ENCODE assay signal across 8 cellular contexts in the genomic region with DNA sequence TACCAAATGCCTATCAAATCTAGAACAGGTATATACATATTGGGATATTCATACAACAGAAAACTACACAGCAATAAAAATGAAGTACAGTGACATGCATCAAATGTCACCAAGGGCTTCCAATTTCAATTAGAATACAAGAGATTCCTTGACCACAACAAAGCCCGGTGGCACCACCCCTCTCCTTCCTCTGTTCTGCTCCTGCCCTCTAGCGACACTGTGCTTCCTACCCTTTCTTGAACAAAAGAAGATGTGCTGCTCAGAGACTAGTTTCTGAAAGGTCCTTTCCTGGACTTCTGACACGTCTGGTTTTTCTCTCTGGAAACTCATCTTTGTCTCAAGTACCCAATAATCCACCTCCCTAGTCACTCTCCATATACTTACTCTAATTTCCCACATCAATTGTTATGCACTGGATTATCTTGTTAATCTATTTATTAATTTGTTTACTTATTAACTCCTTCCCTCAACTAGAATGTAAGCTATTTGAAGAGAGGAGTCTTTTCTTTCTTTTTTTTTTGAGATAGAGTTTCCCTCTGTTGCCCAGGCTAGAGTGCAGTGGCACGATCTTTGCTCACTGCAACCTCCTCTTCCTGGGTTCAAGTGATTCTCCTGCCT.
DNase-seq lines count a peak whose midpoint lies in the region; ATAC-seq, FAIRE-seq and TF ChIP-seq lines count a peak whose summit lies in the region.

No MANE protein-coding gene starts in this region.

- CTCF ChIA-PET in GM12878 (lab: Yijun Ruan, JAX), result interaction anchor here (0.9 to 1.6 kb wide), 4 partner anchors 235 to 253 kb away, joined by 3 to 16 read pairs (median 6); no protein-coding TSS in a partner anchor

- BruUV-seq in GM12878 (replicated peaks; lab: Mats Ljungman, UMichigan), result no TSS peak

- no peak overlapping the region for H3K9ac ChIP-seq in GM12878 (ENCODE audit: control insufficient read depth, insufficient read depth, low read length)

- TF ChIP-seq CTCF in AG09319 (IDR thresholded peaks at IDR 0.05; ENCODE audit: low read depth, low read length) (peak; percentile 28), GM20000 (IDR thresholded peaks at IDR 0.05; ENCODE audit: extremely low read depth, missing control alignments) (peak; percentile 44), GM12878 (IDR thresholded peaks at IDR 0.05 in 2 of 3, conservative IDR thresholded peaks at IDR 0.05 in 1 of 3; ENCODE audit: control insufficient read depth in 2 of 3, extremely low read depth in 1 of 3, insufficient read depth in 1 of 3, low read depth in 3 of 3, low read length in 3 of 3) (peak; percentile 29 to 72 (median 69); a peak in 4 of 6 replicates), testis (IDR thresholded peaks at IDR 0.05) (peak in 1 of 3 experiments; percentile 15)

- H3K79me2 ChIP-seq in GM12878 (ENCODE audit: control insufficient read depth, insufficient read depth, low read length), result no peaks in the 10 kb centered on the region

- RAD21 ChIA-PET in GM12878 (lab: Charles Lee; ENCODE audit: unreplicated experiment), result interaction anchor here (0.7 to 1.2 kb wide), 4 partner anchors 234 to 255 kb away, joined by 3 to 8 read pairs (median 3); a partner anchor contains a TSS

- no peak for TF ChIP-seq EP300 in GM12878 (IDR thresholded peaks at IDR 0.05; ENCODE audit: borderline replicate concordance in 1 of 2, control insufficient read depth in 1 of 2, low read depth in 2 of 2, low read length in 2 of 2)

- H3K4me1 ChIP-seq in GM12878 (ENCODE audit: control insufficient read depth, insufficient read depth, low read length) (no peaks in the 10 kb centered on the region), testis (no peaks in the 10 kb centered on the region)

- peaks cover 12 to 28% of the 10 kb centered on the region in 2 donors for H3K27me3 Mint-ChIP-seq in effector memory CD8-positive, alpha-beta T cell

- H3K9me3 ChIP-seq in GM12878 (replicated peaks; ENCODE audit: control insufficient read depth, insufficient read depth, low read length) (no peaks in the 10 kb centered on the region), testis (no peaks in the 10 kb centered on the region)

- H3K27me3 ChIP-seq in GM12878 (replicated peaks in 1 of 2; ENCODE audit: control insufficient read depth in 2 of 2, insufficient read depth in 2 of 2, low read length in 1 of 2), result no peaks in the 10 kb centered on the region; a peak in 1 of 4 replicates
- no peaks in the 10 kb centered on the region for H3K27me3 ChIP-seq in testis

- no peak for TF ChIP-seq POLR2A in GM12878 (IDR thresholded peaks at IDR 0.05; ENCODE audit: low read depth, low read length)
- no peak for TF ChIP-seq POLR2A in testis (IDR thresholded peaks at IDR 0.05)
- TF ChIP-seq POLR2A in GM12891 (IDR thresholded peaks at IDR 0.05; ENCODE audit: low read depth, low read length), result no peak

- peak; percentile 86 for ATAC-seq in GM12878
- peak; percentile 96 for ATAC-seq in left colon
- ATAC-seq in effector memory CD8-positive, alpha-beta T cell (replicated peaks), result no peak

- H3K36me3 ChIP-seq in GM12878 (ENCODE audit: control insufficient read depth in 2 of 2, insufficient read depth in 2 of 2, low read length in 1 of 2) (no peaks in the 10 kb centered on the region), testis (ENCODE audit: low read depth, missing control alignments) (no peaks in the 10 kb centered on the region)

- DNase-seq in AG09319 (ENCODE audit: extremely low read depth, low read depth) (no peak), GM20000 (ENCODE audit: low spot score) (peak; percentile 48), NOMO-1 treated with DMSO at 0.1 percent for 48 hours (lab: John Stamatoyannopoulos, UW; ENCODE audit: unreplicated experiment) (peak; percentile 61), GM12878 (ENCODE audit: low read depth, low spot score) (peak; percentile 1), left colon (peak; percentile 38 to 70), testis (peak; percentile 87), GM12891 (ENCODE audit: insufficient read length, low spot score) (no peak)
- DNase-seq in effector memory CD8-positive, alpha-beta T cell, result no peak

- H4K20me1 ChIP-seq in GM12878 (ENCODE audit: control insufficient read depth, insufficient read depth), result no peaks in the 10 kb centered on the region

- H3K4me3 ChIP-seq in GM12878 (no peak overlapping the region), testis (no peak overlapping the region)

- H3K4me1 Mint-ChIP-seq in effector memory CD8-positive, alpha-beta T cell (ENCODE audit: low read depth in 2 of 2), result peaks cover 0 to 1% of the 10 kb centered on the region in 2 donors

- H3K4me3 Mint-ChIP-seq in effector memory CD8-positive, alpha-beta T cell, result no peak overlapping the region

- FAIRE-seq in GM12878 (lab: Jason Lieb, UNC) (no peak), GM12891 (lab: Jason Lieb, UNC) (no peak)

- intact Hi-C loops in GM12878 (cut with micrococcal nuclease; ENCODE audit: unreplicated experiment), result loop anchor here (1.0 to 5.0 kb wide), 2 partner anchors 237 to 252 kb away; no protein-coding TSS in a partner anchor
- intact Hi-C loops in left colon (cut with DNase I, micrococcal nuclease), result no loop called here
- intact Hi-C loops in testis (cut with DNase I; ENCODE audit: low total_unique reads), result no loop called here

- H2AFZ ChIP-seq in GM12878 (ENCODE audit: control insufficient read depth, low read depth, low read length), result no peak overlapping the region

- TF ChIP-seq RAD21 in GM12878 (IDR thresholded peaks at IDR 0.05; ENCODE audit: insufficient read depth, low read depth, low read length), result peak; percentile 35; the same call in 1 of the 2 replicates

- in situ Hi-C loops in GM12878 (cut with MboI), result no loop called here

- WGBS in GM12878 (ENCODE audit: insufficient coverage, insufficient replicate concordance, low lambda C conversion rate, missing lambda C conversion rate), result 24% methylated on average over 4 of the region's 4 CpGs
- 46 to 52% methylated on average over 4 of the region's 4 CpGs for WGBS in testis, 2 donors

- no peaks in the 10 kb centered on the region for H3K36me3 Mint-ChIP-seq in effector memory CD8-positive, alpha-beta T cell (ENCODE audit: insufficient read depth)

- H3K27ac Mint-ChIP-seq in effector memory CD8-positive, alpha-beta T cell, result no peak overlapping the region

- no peak overlapping the region for H3K27ac ChIP-seq in GM12878 (ENCODE audit: control insufficient read depth, insufficient read depth)
- no peak overlapping the region for H3K27ac ChIP-seq in testis

- no peaks in the 10 kb centered on the region for H3K9me3 Mint-ChIP-seq in effector memory CD8-positive, alpha-beta T cell

- SMC1A ChIA-PET in GM12878 (lab: Charles Lee; ENCODE audit: uncharacterized antibody, unreplicated experiment), result interaction anchor here (2.4 kb wide), 1 partner anchor 253 kb away, joined by 15 read pairs; no protein-coding TSS in a partner anchor

- POLR2A ChIA-PET in GM12878 (lab: Charles Lee), result no interaction called here

- H3K4me2 ChIP-seq in GM12878 (ENCODE audit: control insufficient read depth, insufficient read depth), result no peak overlapping the region

TF ChIP-seq in GM12878, 131 proteins besides CTCF, POLR2A, EP300 and RAD21 (continues in another document):
- TF ChIP-seq ETV6 (conservative IDR thresholded peaks at IDR 0.05 in 1 of 2, IDR thresholded peaks at IDR 0.05 in 1 of 2; ENCODE audit: borderline replicate concordance in 1 of 2, low read depth in 1 of 2), result no peak
- TF ChIP-seq SMC3 (IDR thresholded peaks at IDR 0.05; ENCODE audit: borderline replicate concordance, low read length), result peak; percentile 68; the same call in 1 of the 2 replicates

TF ChIP-seq in GM12891, 5 proteins besides CTCF, POLR2A, EP300 and RAD21:
- TF ChIP-seq SPI1 (IDR thresholded peaks at IDR 0.05; ENCODE audit: low read depth, low read length) (no peak), TAF1 (IDR thresholded peaks at IDR 0.05; ENCODE audit: low read depth, low read length) (no peak), POLR2AphosphoS5 (IDR thresholded peaks at IDR 0.05; ENCODE audit: low read depth, low read length) (no peak), POU2F2 (IDR thresholded peaks at IDR 0.05; ENCODE audit: low read depth, low read length) (no peak), PAX5 (IDR thresholded peaks at IDR 0.05; ENCODE audit: insufficient read depth, low read length, severe bottlenecking) (no peak)
TF ChIP-seq in GM12891: peak in this region for 0.

Comparison
In these comparisons a context has a peak if more than half of its experiments do, and no peak if none do; other contexts are left out.
1. DNase-seq: peak in GM20000 (single experiment), NOMO-1 treated with DMSO at 0.1 percent for 48 hours (single experiment), GM12878 (single experiment), left colon (2 of 2) and testis (single experiment); none in AG09319 (single experiment), effector memory CD8-positive, alpha-beta T cell (0 of 3) and GM12891 (single experiment).